In the genomic region with DNA sequence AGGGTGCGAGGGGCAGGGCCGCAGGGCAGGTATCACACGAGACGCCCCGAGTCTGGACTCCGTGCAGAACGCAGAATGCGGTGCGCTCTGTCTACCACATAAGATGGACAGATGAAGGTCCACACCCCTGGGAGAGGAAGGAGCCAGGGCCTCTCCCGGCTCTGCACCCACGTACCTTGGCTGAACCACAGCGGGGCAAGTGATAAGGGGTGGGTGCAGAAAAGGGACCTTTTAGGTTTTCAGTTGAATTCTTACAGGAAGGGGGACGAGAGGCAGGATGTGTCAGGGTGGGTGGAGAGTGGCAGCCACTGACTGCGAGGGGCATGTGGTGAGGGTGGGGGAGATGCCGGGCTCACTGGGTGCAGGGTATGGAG, we compare ENCODE assay signal across 11 cellular contexts. TPM values are rescaled to one million over a fixed set of nuclear protein-coding genes. Genes with fewer than 3 reads are reported as not detected.
DNase-seq lines count a peak whose midpoint lies in the region; ATAC-seq and TF ChIP-seq lines count a peak whose summit lies in the region.
"Had no signal": no experiment of that assay in that cellular context is flagged by ENCODE, and none has a peak within 500 bp of the region (broad histone marks: within the 10 kb centered on the region; RNA-seq: fewer than 3 reads in every experiment).

No MANE protein-coding gene starts in this region.

- intact Hi-C loops in esophagus squamous epithelium (cut with DNase I) = no loop called here

- POLR2A ChIA-PET in CD8-positive, alpha-beta memory T cell (lab: Charles Lee) = interaction anchor here (1.2 kb wide), 1 partner anchor 180 kb away, joined by 3 read pairs; no protein-coding TSS in a partner anchor

- peak overlapping the region; percentile 64 for H3K4me3 ChIP-seq in CD8-positive, alpha-beta memory T cell (ENCODE audit: low read length)
- peak overlapping the region; percentile 41 for H3K4me3 ChIP-seq in HUES6 (ENCODE audit: low read depth, low read length)
- peak overlapping the region; percentile 15 to 52 (median 34) for H3K4me3 ChIP-seq in esophagus squamous epithelium

- no peak for TF ChIP-seq POLR2A in esophagus squamous epithelium (IDR thresholded peaks at IDR 0.05)

- H3K27me3 Mint-ChIP-seq in CD8-positive, alpha-beta memory T cell = peaks cover 0 to 4% of the 10 kb centered on the region in 2 donors
- H3K27me3 Mint-ChIP-seq: activated naive CD4-positive, alpha-beta T cell treated with anti-CD3 and anti-CD28 coated beads, Interleukin-2, amount 50 U/mL, for 24 hours had no signal

- no peaks in the 10 kb centered on the region for H3K9me3 Mint-ChIP-seq in CD8-positive, alpha-beta memory T cell
- H3K9me3 Mint-ChIP-seq: activated naive CD4-positive, alpha-beta T cell treated with anti-CD3 and anti-CD28 coated beads, Interleukin-2, amount 50 U/mL, for 24 hours had no signal

- peak overlapping the region; percentile 44 for H3K27ac ChIP-seq in CD8-positive, alpha-beta memory T cell (ENCODE audit: low read depth, low read length)
- H3K27ac ChIP-seq in HUES6 (ENCODE audit: low read depth, low read length) (no peak overlapping the region), esophagus squamous epithelium (peak overlapping the region; percentile 4 to 80 (median 59))

- ATAC-seq in omental fat pad (ENCODE audit: low FRiP score) (peak; percentile 19), GM21381 (IDR thresholded peaks at IDR 0.05; ENCODE audit: unreplicated experiment) (no peak), HG02571 (IDR thresholded peaks at IDR 0.05; ENCODE audit: unreplicated experiment) (no peak)

- CTCF ChIA-PET in CD8-positive, alpha-beta memory T cell (lab: Charles Lee) = interaction anchor here (1.0 to 1.1 kb wide), 3 partner anchors 9 to 88 kb away, joined by 3 read pairs; no protein-coding TSS in a partner anchor

- H3K4me1 Mint-ChIP-seq in CD8-positive, alpha-beta memory T cell = peaks cover 34 to 42% (median 42%) of the 10 kb centered on the region in 3 donors

- H3K36me3 Mint-ChIP-seq in CD8-positive, alpha-beta memory T cell = peaks cover 0 to 21% (median 0%) of the 10 kb centered on the region in 3 donors

- no peak overlapping the region for H3K9ac ChIP-seq in HUES6 (ENCODE audit: low read length)

- H3K4me3 Mint-ChIP-seq in CD8-positive, alpha-beta memory T cell = no peak overlapping the region
- H3K4me3 Mint-ChIP-seq: activated naive CD4-positive, alpha-beta T cell treated with anti-CD3 and anti-CD28 coated beads, Interleukin-2, amount 50 U/mL, for 24 hours had no signal

- 21 to 27% methylated on average over 8 to 9 of the region's 15 CpGs for WGBS in esophagus squamous epithelium, 2 donors

- peak in 2 of 5 donors; percentile 56 to 58 for DNase-seq in CD8-positive, alpha-beta memory T cell
- no peak for DNase-seq in esophagus squamous epithelium (lab: John Stamatoyannopoulos, UW)
- DNase-seq in omental fat pad (ENCODE audit: low spot score) = no peak
- DNase-seq in NCI-H1436 treated with DMSO at 0.1 percent for 48 hours (lab: John Stamatoyannopoulos, UW) = no peak
- no peak for DNase-seq in mucosa of gallbladder (ENCODE audit: low spot score)
- DNase-seq: NCI-H1092 treated with DMSO at 0.1 percent for 48 hours had no signal

- H3K27ac Mint-ChIP-seq in CD8-positive, alpha-beta memory T cell = no peak overlapping the region

- H3K4me1 ChIP-seq in CD8-positive, alpha-beta memory T cell (ENCODE audit: insufficient read depth, low read length) = peaks cover 62% of the 10 kb centered on the region
- H3K4me1 ChIP-seq in HUES6 (ENCODE audit: control insufficient read depth, insufficient read depth, low read length) (peaks cover 6% of the 10 kb centered on the region; the same call in 1 of the 2 replicates), esophagus squamous epithelium (peaks cover 0 to 26% (median 5%) of the 10 kb centered on the region in 3 donors)

- H3K27me3 ChIP-seq in CD8-positive, alpha-beta memory T cell (ENCODE audit: insufficient read depth, low read length, poor library complexity, severe bottlenecking) = no peaks in the 10 kb centered on the region
- peaks cover 22% of the 10 kb centered on the region for H3K27me3 ChIP-seq in HUES6 (ENCODE audit: control insufficient read depth, insufficient read depth, low read length)
- H3K27me3 ChIP-seq in esophagus squamous epithelium = peaks cover 0 to 64% (median 2%) of the 10 kb centered on the region in 4 donors

- H3K36me3 ChIP-seq in CD8-positive, alpha-beta memory T cell (ENCODE audit: insufficient read depth, low read length) = no peaks in the 10 kb centered on the region
- no peaks in the 10 kb centered on the region for H3K36me3 ChIP-seq in HUES6 (ENCODE audit: control insufficient read depth, insufficient read depth, low read length)
- no peaks in the 10 kb centered on the region for H3K36me3 ChIP-seq in esophagus squamous epithelium

- H3K9me3 ChIP-seq in CD8-positive, alpha-beta memory T cell (ENCODE audit: low read length) = no peaks in the 10 kb centered on the region
- H3K9me3 ChIP-seq in HUES6 (ENCODE audit: control insufficient read depth, insufficient read depth, low read depth, low read length) (no peaks in the 10 kb centered on the region), esophagus squamous epithelium (no peaks in the 10 kb centered on the region)

- TF ChIP-seq CTCF in esophagus squamous epithelium (IDR thresholded peaks at IDR 0.05) (no peak), omental fat pad (IDR thresholded peaks at IDR 0.05) (no peak)

RNA-seq across cellular contexts. Expression of a gene that starts 0.3 kb away (rescaled TPM):
- 1 to 10 TPM; 3.1 to 3.8 TPM for total RNA-seq in CD8-positive, alpha-beta memory T cell
- 121 TPM for polyA plus RNA-seq in CD8-positive, alpha-beta memory T cell
- 10 to 100 TPM in 1 of 4 donors, 1 to 10 TPM in 2, under 1 TPM in 1; 0.88 to 19.6 (median 2.8) TPM for total RNA-seq in esophagus squamous epithelium
- total RNA-seq in omental fat pad = 10 to 100 TPM in 3 of 4 donors, 1 to 10 TPM in 1; 4.8 to 24.6 (median 16.6) TPM
- total RNA-seq in mucosa of gallbladder = 15.2 TPM
- total RNA-seq: osteocyte had no signal

RNA-seq across cellular contexts. Expression of a gene that starts 34.9 kb away (rescaled TPM):
- under 1 TPM in 1 of 2 experiments, not detected in 1; 0.27 TPM for total RNA-seq in CD8-positive, alpha-beta memory T cell
- not detected for polyA plus RNA-seq in CD8-positive, alpha-beta memory T cell
- total RNA-seq in esophagus squamous epithelium (10 to 100 TPM in 2 of 4 donors, 1 to 10 TPM in 2; 6.3 to 21.6 (median 11.7) TPM), omental fat pad (10 to 100 TPM; 11.5 to 29.0 (median 16.0) TPM), mucosa of gallbladder (148 TPM)

Comparison
In these comparisons a context has a peak if more than half of its experiments do, and no peak if none do; other contexts are left out.
1. RNA of a gene that starts 34.9 kb away (total RNA-seq): 148 TPM in mucosa of gallbladder (single experiment), 11.5 to 29.0 TPM in omental fat pad and 6.3 to 21.6 TPM in esophagus squamous epithelium; 0.27 TPM in CD8-positive, alpha-beta memory T cell; every median in the first group is over 4 times any median in the second.
2. Peak in every context shown above with its lines, with median percentiles within 50 percentile points of each other: H3K4me3 ChIP-seq.